Comparison of ENCODE assay signal across 20 cellular contexts in the genomic region with DNA sequence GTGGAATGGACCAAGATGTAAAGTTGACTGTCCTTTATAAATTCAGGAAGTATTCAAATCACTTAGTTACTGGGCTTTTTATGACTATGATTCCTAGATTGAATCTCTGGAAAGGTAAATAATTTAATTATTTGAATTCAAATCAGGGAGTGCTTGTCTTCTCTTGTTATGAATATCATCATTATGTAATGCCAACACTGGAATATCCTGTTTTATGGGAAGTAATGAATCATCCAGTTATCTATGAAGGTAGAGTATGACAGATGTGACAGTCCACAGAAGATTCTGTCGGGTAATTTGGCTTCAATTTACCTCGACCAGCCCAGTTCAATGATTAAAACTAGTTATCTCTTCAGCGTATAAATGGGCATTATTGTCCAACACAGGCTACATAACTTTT.
DNase-seq lines count a peak whose midpoint lies in the region; ATAC-seq and TF ChIP-seq lines count a peak whose summit lies in the region.
"Had no signal": no experiment of that assay in that cellular context is flagged by ENCODE, and none has a peak within 500 bp of the region (broad histone marks: within the 10 kb centered on the region; RNA-seq: fewer than 3 reads in every experiment).

No MANE protein-coding gene starts in this region.

- DNase-seq in DMS53 (lab: John Stamatoyannopoulos, UW) (peak; percentile 37), NCI-H1048 (lab: John Stamatoyannopoulos, UW) (peak; percentile 51), RWPE1 (ENCODE audit: low spot score) (peak; percentile 8), GM19240 (ENCODE audit: insufficient read length, low spot score) (no peak), middle frontal gyrus (ENCODE audit: extremely low spot score, low spot score) (no peak)
- no peak for DNase-seq in stimulated activated effector memory CD8-positive, alpha-beta T cell treated with anti-CD3 and anti-CD28 coated beads, Interleukin-12 subunit alpha, Interleukin-12 subunit beta, amount 100 ng/mL, for 72 hours (ENCODE audit: low spot score in 2 of 2)
- DNase-seq: DMS79; NCI-H1105 treated with DMSO at 0.1 percent for 48 hours; NCI-H1694; NCI-H446; NCI-H774; NK-92 treated with Interleukin-12 subunit alpha and Interleukin-12 subunit beta, amount 100 ng/mL, for 24 hours; SW 1271; T-helper 17 cell had no signal

- CTCF ChIA-PET in RWPE1 (lab: Yijun Ruan, JAX), result interaction anchor here (0.7 kb wide), 1 partner anchor 32 kb away, joined by 3 read pairs; no protein-coding TSS in a partner anchor

- no peak overlapping the region for H3K27ac Mint-ChIP-seq in stimulated activated effector memory CD8-positive, alpha-beta T cell treated with anti-CD3 and anti-CD28 coated beads, Interleukin-12 subunit alpha, Interleukin-12 subunit beta, amount 100 ng/mL, for 72 hours
- H3K27ac Mint-ChIP-seq: B cell, T-helper 17 cell had no signal

- H3K27ac ChIP-seq in RWPE1, result no peak overlapping the region
- H3K27ac ChIP-seq: SJSA1 had no signal

- no peaks in the 10 kb centered on the region for H3K36me3 Mint-ChIP-seq in stimulated activated effector memory CD8-positive, alpha-beta T cell treated with anti-CD3 and anti-CD28 coated beads, Interleukin-12 subunit alpha, Interleukin-12 subunit beta, amount 100 ng/mL, for 72 hours

- peak; percentile 29 for ATAC-seq in esophagus mucosa
- ATAC-seq in stimulated activated effector memory CD8-positive, alpha-beta T cell treated with anti-CD3 and anti-CD28 coated beads, Interleukin-12 subunit alpha, Interleukin-12 subunit beta, amount 100 ng/mL, for 72 hours, result no peak
- ATAC-seq: HepG2, K562, Panc1, T-helper 17 cell had no signal

- POLR2A ChIA-PET in RWPE1 (lab: Yijun Ruan, JAX; ENCODE audit: low non-redundant PET), result no interaction called here

- H3K4me3 Mint-ChIP-seq in stimulated activated effector memory CD8-positive, alpha-beta T cell treated with anti-CD3 and anti-CD28 coated beads, Interleukin-12 subunit alpha, Interleukin-12 subunit beta, amount 100 ng/mL, for 72 hours, result no peak overlapping the region
- H3K4me3 Mint-ChIP-seq: B cell, T-helper 17 cell had no signal

- no peaks in the 10 kb centered on the region for H3K4me1 Mint-ChIP-seq in stimulated activated effector memory CD8-positive, alpha-beta T cell treated with anti-CD3 and anti-CD28 coated beads, Interleukin-12 subunit alpha, Interleukin-12 subunit beta, amount 100 ng/mL, for 72 hours
- H3K4me1 Mint-ChIP-seq: B cell, T-helper 17 cell had no signal

- H3K9me3 Mint-ChIP-seq in stimulated activated effector memory CD8-positive, alpha-beta T cell treated with anti-CD3 and anti-CD28 coated beads, Interleukin-12 subunit alpha, Interleukin-12 subunit beta, amount 100 ng/mL, for 72 hours, result peaks cover 3% of the 10 kb centered on the region

- TF ChIP-seq CTCF in RWPE1 (conservative IDR thresholded peaks at IDR 0.05; ENCODE audit: low read depth), result no peak

Comparison
In these comparisons a context has a peak if more than half of its experiments do, and no peak if none do; other contexts are left out.
1. DNase-seq: peak in DMS53 (single experiment), NCI-H1048 (single experiment) and RWPE1 (single experiment); none in GM19240 (single experiment), middle frontal gyrus (single experiment) and stimulated activated effector memory CD8-positive, alpha-beta T cell treated with anti-CD3 and anti-CD28 coated beads, Interleukin-12 subunit alpha, Interleukin-12 subunit beta, amount 100 ng/mL, for 72 hours (0 of 2).